ENCODE assay signal across 1 cellular context in genomic region chr1:86460998-86461397, GRCh38.
TF ChIP-seq lines count a peak whose summit lies in the region.

No MANE protein-coding gene starts in this region.

TF ChIP-seq in K562, 482 proteins besides CTCF, POLR2A, EP300 and RAD21 (continued from another document):
- TF ChIP-seq TCF7L2 (IDR thresholded peaks at IDR 0.05; ENCODE audit: low read depth, low read length) = no peak
- no peak; the same call in 1 of the 2 replicates for TF ChIP-seq SOX6 (IDR thresholded peaks at IDR 0.05)
- TF ChIP-seq ZBTB33 (CRISPR knock-in tag; IDR thresholded peaks at IDR 0.05) = no peak
- no peak for TF ChIP-seq ZFP36 (IDR thresholded peaks at IDR 0.05; ENCODE audit: low read depth, low read length, partially characterized antibody)
- TF ChIP-seq SMARCC2 (IDR thresholded peaks at IDR 0.05; ENCODE audit: low read depth) = no peak
- TF ChIP-seq ARID3A (IDR thresholded peaks at IDR 0.05; ENCODE audit: borderline replicate concordance, low read depth, low read length) = peak; percentile 18; the same call in 1 of the 2 replicates
- TF ChIP-seq BRF2 (IDR thresholded peaks at IDR 0.05; ENCODE audit: borderline replicate concordance, insufficient read depth, insufficient read length) = no peak
- no peak for TF ChIP-seq EZH2 (IDR thresholded peaks at IDR 0.05; ENCODE audit: borderline replicate concordance, low read depth, low read length)
- no peak for TF ChIP-seq HIVEP1 (CRISPR knock-in tag; IDR thresholded peaks at IDR 0.05)
- no peak for TF ChIP-seq DLX4 (CRISPR knock-in tag; IDR thresholded peaks at IDR 0.05)
- no peak for TF ChIP-seq ZBTB1 (CRISPR knock-in tag; IDR thresholded peaks at IDR 0.05; ENCODE audit: borderline replicate concordance, low read depth)
- TF ChIP-seq HMG20B (CRISPR knock-in tag; IDR thresholded peaks at IDR 0.05) = no peak
- no peak for TF ChIP-seq ZNF133 (CRISPR knock-in tag; IDR thresholded peaks at IDR 0.05)
- TF ChIP-seq HDAC6 (IDR thresholded peaks at IDR 0.05; ENCODE audit: low read depth, low read length) = no peak
- TF ChIP-seq TAF7 (tag; IDR thresholded peaks at IDR 0.05) = no peak
- no peak for TF ChIP-seq ZNF140 (CRISPR knock-in tag; IDR thresholded peaks at IDR 0.05)
- TF ChIP-seq TEAD4 (IDR thresholded peaks at IDR 0.05; ENCODE audit: low read length) = peak; percentile 50
- TF ChIP-seq TEAD4 (CRISPR knock-in tag; IDR thresholded peaks at IDR 0.05; ENCODE audit: borderline replicate concordance) = no peak
- TF ChIP-seq SMARCE1 (IDR thresholded peaks at IDR 0.05) = 0 out of 2 replicates have a peak, but pooled peaks have one; percentile 8
- no peak for TF ChIP-seq CEBPZ (IDR thresholded peaks at IDR 0.05; ENCODE audit: borderline replicate concordance, low read depth, low read length)
- no peak for TF ChIP-seq FOXJ3 (CRISPR knock-in tag; IDR thresholded peaks at IDR 0.05)
- no peak for TF ChIP-seq CREB3L1 (IDR thresholded peaks at IDR 0.05; ENCODE audit: borderline replicate concordance, low read depth)
- no peak for TF ChIP-seq GATAD2A (IDR thresholded peaks at IDR 0.05)
- no peak for TF ChIP-seq PHB (CRISPR knock-in tag; IDR thresholded peaks at IDR 0.05)
- no peak for TF ChIP-seq PPARD (CRISPR knock-in tag; IDR thresholded peaks at IDR 0.05)
- TF ChIP-seq RB1 (IDR thresholded peaks at IDR 0.05; ENCODE audit: low read depth) = no peak
- no peak for TF ChIP-seq ARNT (IDR thresholded peaks at IDR 0.05)
- TF ChIP-seq CTBP1 (IDR thresholded peaks at IDR 0.05; ENCODE audit: borderline replicate concordance) = peak; percentile 11; the same call in 1 of the 2 replicates
- no peak for TF ChIP-seq KAT7 (CRISPR knock-in tag; IDR thresholded peaks at IDR 0.05; ENCODE audit: borderline replicate concordance)
- no peak for TF ChIP-seq ETV6 (IDR thresholded peaks at IDR 0.05; ENCODE audit: borderline replicate concordance in 1 of 2, low read depth in 2 of 2, low read length in 1 of 2)
- no peak for TF ChIP-seq ETV6 (CRISPR knock-in tag; IDR thresholded peaks at IDR 0.05; ENCODE audit: borderline replicate concordance)
- no peak for TF ChIP-seq PTTG1 (tag; IDR thresholded peaks at IDR 0.05; ENCODE audit: low read depth)
- no peak for TF ChIP-seq RBFOX2 (IDR thresholded peaks at IDR 0.05; ENCODE audit: low read depth, low read length)
- TF ChIP-seq CBFA2T3 (IDR thresholded peaks at IDR 0.05) = peak; percentile 52
- no peak for TF ChIP-seq TEAD2 (tag; IDR thresholded peaks at IDR 0.05)
- TF ChIP-seq NONO (IDR thresholded peaks at IDR 0.05; ENCODE audit: low read depth in 2 of 2, low read length in 1 of 2) = no peak
